ENCODE assay signal across 11 cellular contexts in the genomic region with DNA sequence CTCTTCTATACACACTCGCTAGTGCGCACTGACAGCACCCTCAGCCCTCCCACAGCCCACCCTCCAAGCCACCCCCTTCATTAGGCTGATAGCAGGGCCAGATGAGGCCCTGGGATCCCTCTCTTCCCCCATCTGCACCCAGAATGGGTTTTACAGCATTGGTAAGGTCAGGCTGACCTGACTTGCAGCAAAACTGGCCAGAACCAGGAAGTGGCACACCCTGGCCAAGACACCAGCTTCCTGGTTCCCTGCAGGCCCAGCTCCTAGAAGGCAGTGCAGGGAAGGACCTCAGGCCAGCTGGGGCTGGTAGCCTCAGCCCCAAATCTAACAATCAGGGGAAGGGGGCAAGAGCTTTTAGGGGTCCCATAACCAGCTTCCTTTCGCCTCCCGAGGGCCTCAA. TPM values are rescaled to one million over a fixed set of nuclear protein-coding genes. Genes with fewer than 3 reads are reported as not detected.
DNase-seq lines count a peak whose midpoint lies in the region; ATAC-seq and TF ChIP-seq lines count a peak whose summit lies in the region.
"Had no signal": no experiment of that assay in that cellular context is flagged by ENCODE, and none has a peak within 500 bp of the region (broad histone marks: within the 10 kb centered on the region; RNA-seq: fewer than 3 reads in every experiment).

No MANE protein-coding gene starts in this region.

- no peak overlapping the region for H3K4me3 Mint-ChIP-seq in activated CD8-positive, alpha-beta memory T cell treated with anti-CD3 and anti-CD28 coated beads, Interleukin-2, amount 10 ng/mL, durations not matched to agents 7 days and 5 days
- no peak overlapping the region for H3K4me3 Mint-ChIP-seq in MCF 10A (ENCODE audit: unreplicated experiment)
- no peak overlapping the region for H3K4me3 Mint-ChIP-seq in CD8-positive, alpha-beta memory T cell
- no peak overlapping the region for H3K4me3 Mint-ChIP-seq in activated CD4-positive, alpha-beta memory T cell treated with anti-CD3 and anti-CD28 coated beads for 36 hours
- H3K4me3 Mint-ChIP-seq: B cell had no signal

- peak overlapping the region; percentile 12 to 70 for H3K27ac ChIP-seq in aorta (ENCODE audit: low read depth in 1 of 2, low read length in 2 of 2)
- no peak overlapping the region for H3K27ac ChIP-seq in CD8-positive, alpha-beta memory T cell (ENCODE audit: low read depth, low read length)

- H3K36me3 Mint-ChIP-seq in activated CD8-positive, alpha-beta memory T cell treated with anti-CD3 and anti-CD28 coated beads, Interleukin-2, amount 10 ng/mL, durations not matched to agents 7 days and 5 days = no peaks in the 10 kb centered on the region
- peaks cover 7% of the 10 kb centered on the region for H3K36me3 Mint-ChIP-seq in MCF 10A (ENCODE audit: insufficient read depth, unreplicated experiment)
- H3K36me3 Mint-ChIP-seq in CD8-positive, alpha-beta memory T cell = no peaks in the 10 kb centered on the region
- no peaks in the 10 kb centered on the region for H3K36me3 Mint-ChIP-seq in activated CD4-positive, alpha-beta memory T cell treated with anti-CD3 and anti-CD28 coated beads for 36 hours

- H3K27me3 Mint-ChIP-seq in activated CD8-positive, alpha-beta memory T cell treated with anti-CD3 and anti-CD28 coated beads, Interleukin-2, amount 10 ng/mL, durations not matched to agents 7 days and 5 days = no peaks in the 10 kb centered on the region
- no peaks in the 10 kb centered on the region for H3K27me3 Mint-ChIP-seq in MCF 10A (ENCODE audit: insufficient read depth, unreplicated experiment)
- H3K27me3 Mint-ChIP-seq in CD8-positive, alpha-beta memory T cell = peaks cover 0 to 4% of the 10 kb centered on the region in 2 donors
- H3K27me3 Mint-ChIP-seq in activated CD4-positive, alpha-beta memory T cell treated with anti-CD3 and anti-CD28 coated beads for 36 hours = no peaks in the 10 kb centered on the region

- H3K36me3 ChIP-seq in mucosa of descending colon (ENCODE audit: low read depth) = no peaks in the 10 kb centered on the region
- H3K36me3 ChIP-seq in aorta (ENCODE audit: control insufficient read depth in 1 of 2, insufficient read depth in 2 of 2, low read length in 1 of 2) = no peaks in the 10 kb centered on the region
- no peaks in the 10 kb centered on the region for H3K36me3 ChIP-seq in CD8-positive, alpha-beta memory T cell (ENCODE audit: insufficient read depth, low read length)

- TF ChIP-seq CTCF in MCF 10A (IDR thresholded peaks at IDR 0.05; ENCODE audit: unreplicated experiment) (no peak), mucosa of descending colon (IDR thresholded peaks at IDR 0.05) (no peak)

- no TSS peak for BruUV-seq in MCF 10A (replicated peaks; lab: Mats Ljungman, UMichigan)

- intact Hi-C loops in MCF 10A (cut with micrococcal nuclease) (loop anchor here (5.0 kb wide), 1 partner anchor 33 kb away; no protein-coding TSS in a partner anchor), mucosa of descending colon (cut with DNase I, micrococcal nuclease) (loop anchor here in 1 of 2 donors (10.0 kb wide), 1 partner anchor 45 kb away; no protein-coding TSS in a partner anchor), aorta (cut with DNase I) (no loop called here)
- intact Hi-C loops in activated CD4-positive, alpha-beta memory T cell treated with anti-CD3 and anti-CD28 coated beads for 36 hours (cut with micrococcal nuclease) = no loop called here

- H3K4me3 ChIP-seq in mucosa of descending colon = no peak overlapping the region
- H3K4me3 ChIP-seq in aorta (ENCODE audit: low read length in 2 of 2) = no peak overlapping the region
- no peak overlapping the region for H3K4me3 ChIP-seq in CD8-positive, alpha-beta memory T cell (ENCODE audit: low read length)

- POLR2A ChIA-PET in MCF 10A (lab: Yijun Ruan, JAX) = interaction anchor here (0.7 to 7.6 kb wide), 15 partner anchors 8 to 910 kb away, joined by 3 to 102 read pairs (median 6); partner anchors contain the start of gene MRPS23
- POLR2A ChIA-PET in CD8-positive, alpha-beta memory T cell (lab: Charles Lee) = no interaction called here
- POLR2A ChIA-PET in activated CD4-positive, alpha-beta memory T cell treated with anti-CD3 and anti-CD28 coated beads for 36 hours (lab: Charles Lee) = no interaction called here

- H3K27ac Mint-ChIP-seq in activated CD8-positive, alpha-beta memory T cell treated with anti-CD3 and anti-CD28 coated beads, Interleukin-2, amount 10 ng/mL, durations not matched to agents 7 days and 5 days = no peak overlapping the region
- peak overlapping the region; percentile 57 for H3K27ac Mint-ChIP-seq in MCF 10A (ENCODE audit: low read depth, unreplicated experiment)
- no peak overlapping the region for H3K27ac Mint-ChIP-seq in CD8-positive, alpha-beta memory T cell
- no peak overlapping the region for H3K27ac Mint-ChIP-seq in activated CD4-positive, alpha-beta memory T cell treated with anti-CD3 and anti-CD28 coated beads for 36 hours
- H3K27ac Mint-ChIP-seq: B cell had no signal

- CTCF ChIA-PET in activated CD8-positive, alpha-beta memory T cell treated with anti-CD3 and anti-CD28 coated beads, Interleukin-2, amount 10 ng/mL, durations not matched to agents 7 days and 5 days (lab: Charles Lee) = interaction anchor here (1.6 to 1.7 kb wide), 2 partner anchors 97 to 273 kb away, joined by 5 read pairs; no protein-coding TSS in a partner anchor
- CTCF ChIA-PET in MCF 10A (lab: Yijun Ruan, JAX) = interaction anchor here (0.6 to 5.2 kb wide), 13 partner anchors 21 to 213 kb away, joined by 3 to 21 read pairs (median 5); no protein-coding TSS in a partner anchor
- CTCF ChIA-PET in CD8-positive, alpha-beta memory T cell (lab: Charles Lee) = interaction anchor here (1.1 to 1.7 kb wide), 3 partner anchors 26 to 100 kb away, joined by 3 to 7 read pairs (median 3); no protein-coding TSS in a partner anchor
- CTCF ChIA-PET in activated CD4-positive, alpha-beta memory T cell treated with anti-CD3 and anti-CD28 coated beads for 36 hours (lab: Charles Lee) = interaction anchor here (1.3 kb wide), 1 partner anchor 10 kb away, joined by 3 read pairs; no protein-coding TSS in a partner anchor

- H3K9me3 Mint-ChIP-seq in activated CD8-positive, alpha-beta memory T cell treated with anti-CD3 and anti-CD28 coated beads, Interleukin-2, amount 10 ng/mL, durations not matched to agents 7 days and 5 days (ENCODE audit: low read depth) = no peaks in the 10 kb centered on the region
- no peaks in the 10 kb centered on the region for H3K9me3 Mint-ChIP-seq in MCF 10A (ENCODE audit: unreplicated experiment)
- H3K9me3 Mint-ChIP-seq in CD8-positive, alpha-beta memory T cell = no peaks in the 10 kb centered on the region
- H3K9me3 Mint-ChIP-seq in activated CD4-positive, alpha-beta memory T cell treated with anti-CD3 and anti-CD28 coated beads for 36 hours = no peaks in the 10 kb centered on the region

- no peak for DNase-seq in activated CD8-positive, alpha-beta memory T cell treated with anti-CD3 and anti-CD28 coated beads, Interleukin-2, amount 10 ng/mL, durations not matched to agents 7 days and 5 days
- DNase-seq in activated CD8-positive, alpha-beta memory T cell treated with anti-CD3 and anti-CD28 coated beads for 24 hours = no peak
- DNase-seq in MCF 10A (ENCODE audit: unreplicated experiment) (no peak), mucosa of descending colon (peak; percentile 77 to 86 (median 80)), aorta (peak in 1 of 2 donors; percentile 78), midbrain (lab: John Stamatoyannopoulos, UW) (no peak)
- DNase-seq in CD8-positive, alpha-beta memory T cell = no peak
- no peak for DNase-seq in activated CD4-positive, alpha-beta memory T cell treated with anti-CD3 and anti-CD28 coated beads for 36 hours
- DNase-seq: NCI-H2081 treated with DMSO at 0.1 percent for 48 hours; stimulated activated CD4-positive, alpha-beta T cell treated with anti-CD3 and anti-CD28 coated beads, Interleukin-4, amount 100 ng/mL, for 4 hours had no signal

- H3K9me3 ChIP-seq in mucosa of descending colon (no peaks in the 10 kb centered on the region), aorta (ENCODE audit: control insufficient read depth, low read length) (no peaks in the 10 kb centered on the region)
- H3K9me3 ChIP-seq in CD8-positive, alpha-beta memory T cell (ENCODE audit: low read length) = no peaks in the 10 kb centered on the region

- WGBS in aorta, 2 donors = 85 to 92% methylated on average over 4 of the region's 4 CpGs

- peaks cover 73% of the 10 kb centered on the region for H3K4me1 ChIP-seq in mucosa of descending colon (ENCODE audit: low read depth)
- no peaks in the 10 kb centered on the region for H3K4me1 ChIP-seq in aorta (ENCODE audit: control insufficient read depth in 1 of 2, insufficient read depth in 2 of 2, low read length in 2 of 2)
- H3K4me1 ChIP-seq in CD8-positive, alpha-beta memory T cell (ENCODE audit: insufficient read depth, low read length) = peaks cover 8% of the 10 kb centered on the region

- peaks cover 28% of the 10 kb centered on the region for H3K4me1 Mint-ChIP-seq in activated CD8-positive, alpha-beta memory T cell treated with anti-CD3 and anti-CD28 coated beads, Interleukin-2, amount 10 ng/mL, durations not matched to agents 7 days and 5 days
- H3K4me1 Mint-ChIP-seq in MCF 10A (ENCODE audit: insufficient read depth, unreplicated experiment) = peaks cover 44% of the 10 kb centered on the region
- peaks cover 0 to 8% (median 3%) of the 10 kb centered on the region in 3 donors for H3K4me1 Mint-ChIP-seq in CD8-positive, alpha-beta memory T cell
- H3K4me1 Mint-ChIP-seq in activated CD4-positive, alpha-beta memory T cell treated with anti-CD3 and anti-CD28 coated beads for 36 hours (ENCODE audit: low read depth) = peaks cover 6% of the 10 kb centered on the region

- peak; percentile 8 for ATAC-seq in activated CD8-positive, alpha-beta memory T cell treated with anti-CD3 and anti-CD28 coated beads, Interleukin-2, amount 10 ng/mL, durations not matched to agents 7 days and 5 days
- peak; percentile 73 for ATAC-seq in mucosa of descending colon
- no peak for ATAC-seq in aorta (ENCODE audit: low FRiP score)

- H3K27me3 ChIP-seq in aorta (ENCODE audit: control insufficient read depth in 1 of 2, insufficient read depth in 2 of 2, low read length in 1 of 2) = no peaks in the 10 kb centered on the region
- H3K27me3 ChIP-seq in CD8-positive, alpha-beta memory T cell (ENCODE audit: insufficient read depth, low read length, poor library complexity, severe bottlenecking) = no peaks in the 10 kb centered on the region

RNA-seq across cellular contexts. Expression of gene MRPS23, which starts 50.0 kb away (rescaled TPM):
- 10 to 100 TPM; 39.4 to 49.4 TPM for total RNA-seq in activated CD8-positive, alpha-beta memory T cell treated with anti-CD3 and anti-CD28 coated beads, Interleukin-2, amount 10 ng/mL, durations not matched to agents 7 days and 5 days
- total RNA-seq in MCF 10A (2022) (54.1 and 59.3 TPM in 2 replicates), mucosa of descending colon (10 to 100 TPM; 15.1 to 27.2 (median 24.0) TPM), aorta (10 to 100 TPM; 21.6 to 22.8 TPM)
- 10 to 100 TPM; 22.5 to 39.9 TPM for polyA plus RNA-seq in aorta
- 10 to 100 TPM; 83.1 to 88.5 TPM for total RNA-seq in CD8-positive, alpha-beta memory T cell
- 42.6 TPM for polyA plus RNA-seq in CD8-positive, alpha-beta memory T cell
- total RNA-seq in activated CD4-positive, alpha-beta memory T cell treated with anti-CD3 and anti-CD28 coated beads for 36 hours = 10 to 100 TPM; 58.2 to 64.1 TPM

RNA-seq across cellular contexts. Expression of gene CUEDC1, which starts 55.4 kb away (rescaled TPM):
- total RNA-seq in activated CD8-positive, alpha-beta memory T cell treated with anti-CD3 and anti-CD28 coated beads, Interleukin-2, amount 10 ng/mL, durations not matched to agents 7 days and 5 days = not detected
- total RNA-seq in MCF 10A (2022) = 15.6 and 21.5 TPM in 2 replicates
- total RNA-seq in mucosa of descending colon = 10 to 100 TPM; 23.5 to 46.8 (median 23.6) TPM
- 10 to 100 TPM; 42.9 to 43.6 TPM for total RNA-seq in aorta
- polyA plus RNA-seq in aorta = 10 to 100 TPM; 25.4 to 26.7 TPM
- total RNA-seq in CD8-positive, alpha-beta memory T cell = under 1 TPM; 0.33 to 0.73 TPM
- not detected for polyA plus RNA-seq in CD8-positive, alpha-beta memory T cell
- under 1 TPM; 0.29 to 0.36 TPM for total RNA-seq in activated CD4-positive, alpha-beta memory T cell treated with anti-CD3 and anti-CD28 coated beads for 36 hours
- total RNA-seq: B cell had no signal

Comparison
In these comparisons a context has a peak if more than half of its experiments do, and no peak if none do; other contexts are left out.
1. DNase-seq: peak in mucosa of descending colon (3 of 3); none in activated CD8-positive, alpha-beta memory T cell treated with anti-CD3 and anti-CD28 coated beads, Interleukin-2, amount 10 ng/mL, durations not matched to agents 7 days and 5 days (single experiment), activated CD8-positive, alpha-beta memory T cell treated with anti-CD3 and anti-CD28 coated beads for 24 hours (single experiment), MCF 10A (single experiment), CD8-positive, alpha-beta memory T cell (0 of 5), activated CD4-positive, alpha-beta memory T cell treated with anti-CD3 and anti-CD28 coated beads for 36 hours (single experiment) and midbrain (single experiment).